In genomic region chr19:14357252-14357651, GRCh38 we compare ENCODE assay signal across 5 cellular contexts. TPM values are rescaled to one million over a fixed set of nuclear protein-coding genes. Genes with fewer than 3 reads are reported as not detected.
DNase-seq lines count a peak whose midpoint lies in the region; TF ChIP-seq lines count a peak whose summit lies in the region.
"Not testable (repeated sequence)": the region's sequence is repeated elsewhere in the genome, so short reads cannot be mapped to it uniquely, and the experiment has no call there.

No MANE protein-coding gene starts in this region.

- H3K4me3 Mint-ChIP-seq in activated CD4-positive, alpha-beta T cell treated with anti-CD3 and anti-CD28 coated beads, Interleukin-2, amount 10 ng/mL, durations not matched to agents 7 days and 5 days; activated T-cell treated with anti-CD3 and anti-CD28 coated beads, Interleukin-2, amount 50 U/mL, for 24 hours: not testable (repeated sequence)
- H3K4me3 Mint-ChIP-seq in immature natural killer cell, result peak overlapping the region in 3 of 5 donors; percentile 6 to 35 (median 17)

- peak overlapping the region; percentile 92; the same call in 1 of the 2 replicates for H2AFZ ChIP-seq in OCI-LY7 (ENCODE audit: low read length)

- not testable (repeated sequence) for H3K79me2 ChIP-seq in DOHH2 (ENCODE audit: control insufficient read depth, low read length); OCI-LY7 (ENCODE audit: insufficient read depth, low read depth, low read length)

- DNase-seq in OCI-LY7 (ENCODE audit: low spot score); activated CD4-positive, alpha-beta T cell treated with anti-CD3 and anti-CD28 coated beads, Interleukin-2, amount 10 ng/mL, durations not matched to agents 7 days and 5 days; activated T-cell treated with anti-CD3 and anti-CD28 coated beads, Interleukin-2, amount 50 U/mL, for 24 hours; immature natural killer cell: not testable (repeated sequence)

- POLR2A ChIA-PET in OCI-LY7 (lab: Charles Lee), result interaction anchor here (1.0 kb wide), 2 partner anchors 21 to 61 kb away, joined by 4 to 7 read pairs; no protein-coding TSS in a partner anchor
- POLR2A ChIA-PET in activated CD4-positive, alpha-beta T cell treated with anti-CD3 and anti-CD28 coated beads, Interleukin-2, amount 10 ng/mL, durations not matched to agents 7 days and 5 days (lab: Charles Lee), result not testable (repeated sequence)

- H3K4me2 ChIP-seq in DOHH2 (ENCODE audit: low read length) (peak overlapping the region; percentile 32), OCI-LY7 (ENCODE audit: low read length) (0 out of 2 replicates have a peak overlapping the region, but pooled peaks have one; percentile 25)

- not testable (repeated sequence) for H3K9me2 ChIP-seq in DOHH2 (replicated peaks; ENCODE audit: control insufficient read depth, low read length); OCI-LY7 (ENCODE audit: insufficient read depth, low read length)

- not testable (repeated sequence) for H4K20me1 ChIP-seq in DOHH2 (ENCODE audit: control insufficient read depth, insufficient read depth, low read depth, low read length); OCI-LY7 (ENCODE audit: insufficient read depth, low read length)

- BruUV-seq in OCI-LY7 (replicated peaks; lab: Mats Ljungman, UMichigan), result not testable (repeated sequence)

- H3K27me3 ChIP-seq in DOHH2 (ENCODE audit: control insufficient read depth, low read length), result not testable (repeated sequence)

- H3K9me3 Mint-ChIP-seq in activated CD4-positive, alpha-beta T cell treated with anti-CD3 and anti-CD28 coated beads, Interleukin-2, amount 10 ng/mL, durations not matched to agents 7 days and 5 days; activated T-cell treated with anti-CD3 and anti-CD28 coated beads, Interleukin-2, amount 50 U/mL, for 24 hours; immature natural killer cell: not testable (repeated sequence)

- 0 out of 2 replicates have a peak overlapping the region, but pooled peaks have one; percentile 4 for H3K27ac ChIP-seq in DOHH2 (ENCODE audit: low read depth, low read length)
- H3K27ac ChIP-seq in OCI-LY7 (ENCODE audit: low read depth, low read length, poor library complexity, severe bottlenecking), result not testable (repeated sequence)

- peak overlapping the region; percentile 57 for H3K27ac Mint-ChIP-seq in activated CD4-positive, alpha-beta T cell treated with anti-CD3 and anti-CD28 coated beads, Interleukin-2, amount 10 ng/mL, durations not matched to agents 7 days and 5 days
- peak overlapping the region; percentile 37 for H3K27ac Mint-ChIP-seq in activated T-cell treated with anti-CD3 and anti-CD28 coated beads, Interleukin-2, amount 50 U/mL, for 24 hours
- H3K27ac Mint-ChIP-seq in immature natural killer cell, result peak overlapping the region in 4 of 6 donors; percentile 45 to 98 (median 60)

- TF ChIP-seq CTCF in DOHH2 (IDR thresholded peaks at IDR 0.05; ENCODE audit: low read depth, low read length, poor library complexity, severe bottlenecking); OCI-LY7 (conservative IDR thresholded peaks at IDR 0.05; ENCODE audit: low read length): not testable (repeated sequence)

- peaks cover 60% of the 10 kb centered on the region for H3K4me1 ChIP-seq in DOHH2 (ENCODE audit: control insufficient read depth, low read length)
- peaks cover 53% of the 10 kb centered on the region for H3K4me1 ChIP-seq in OCI-LY7 (ENCODE audit: insufficient read depth, low read length, poor library complexity, severe bottlenecking)

- H3K36me3 Mint-ChIP-seq in activated CD4-positive, alpha-beta T cell treated with anti-CD3 and anti-CD28 coated beads, Interleukin-2, amount 10 ng/mL, durations not matched to agents 7 days and 5 days (ENCODE audit: low read depth); activated T-cell treated with anti-CD3 and anti-CD28 coated beads, Interleukin-2, amount 50 U/mL, for 24 hours (ENCODE audit: low read depth); immature natural killer cell: not testable (repeated sequence)

- intact Hi-C loops in OCI-LY7 (cut with micrococcal nuclease; ENCODE audit: unreplicated experiment), result not testable (repeated sequence)

- CTCF ChIA-PET in OCI-LY7 (lab: Charles Lee; ENCODE audit: unreplicated experiment), result interaction anchor here (0.6 kb wide), 1 partner anchor 143 kb away, joined by 3 read pairs; no protein-coding TSS in a partner anchor
- CTCF ChIA-PET in activated CD4-positive, alpha-beta T cell treated with anti-CD3 and anti-CD28 coated beads, Interleukin-2, amount 10 ng/mL, durations not matched to agents 7 days and 5 days (lab: Charles Lee), result interaction anchor here (0.6 to 4.7 kb wide), 4 partner anchors 9 to 1641 kb away, joined by 3 to 20 read pairs (median 14); partner anchors contain the start of gene ASF1B

- not testable (repeated sequence) for H3K27me3 Mint-ChIP-seq in activated CD4-positive, alpha-beta T cell treated with anti-CD3 and anti-CD28 coated beads, Interleukin-2, amount 10 ng/mL, durations not matched to agents 7 days and 5 days; activated T-cell treated with anti-CD3 and anti-CD28 coated beads, Interleukin-2, amount 50 U/mL, for 24 hours; immature natural killer cell (ENCODE audit: low read depth in 3 of 3)

- not testable (repeated sequence) for H3K9me3 ChIP-seq in DOHH2 (ENCODE audit: control insufficient read depth, insufficient read depth, low read length); OCI-LY7 (ENCODE audit: low read length)

- not testable (repeated sequence) for H3K4me3 ChIP-seq in DOHH2 (ENCODE audit: low read length); OCI-LY7 (ENCODE audit: low read depth, low read length, poor library complexity, severe bottlenecking)

- H3K4me1 Mint-ChIP-seq in activated CD4-positive, alpha-beta T cell treated with anti-CD3 and anti-CD28 coated beads, Interleukin-2, amount 10 ng/mL, durations not matched to agents 7 days and 5 days, result peaks cover 44% of the 10 kb centered on the region
- H3K4me1 Mint-ChIP-seq in activated T-cell treated with anti-CD3 and anti-CD28 coated beads, Interleukin-2, amount 50 U/mL, for 24 hours (ENCODE audit: low read depth), result peaks cover 43% of the 10 kb centered on the region
- H3K4me1 Mint-ChIP-seq in immature natural killer cell, result peaks cover 46 to 51% of the 10 kb centered on the region in 2 donors

- not testable (repeated sequence) for H3F3A ChIP-seq in DOHH2 (ENCODE audit: control insufficient read depth, insufficient read depth)

- not testable (repeated sequence) for H3K36me3 ChIP-seq in DOHH2 (ENCODE audit: control insufficient read depth, low read length); OCI-LY7 (ENCODE audit: insufficient read depth, low read length)

RNA-seq across cellular contexts. Expression of gene ADGRE5, which starts 24.0 kb away (rescaled TPM):
- total RNA-seq in OCI-LY7 (2014; rRNA removed; shearing (Covaris generic)), result 12.5 and 13.8 TPM in 2 replicates
- total RNA-seq in OCI-LY7 (2022), result 47.5 and 48.7 TPM in 2 replicates
- total RNA-seq in activated CD4-positive, alpha-beta T cell treated with anti-CD3 and anti-CD28 coated beads, Interleukin-2, amount 10 ng/mL, durations not matched to agents 7 days and 5 days, result 100 to 1,000 TPM; 304 to 310 TPM
- polyA plus RNA-seq in immature natural killer cell, result 100 to 1,000 TPM; 360 to 783 (median 485) TPM

Comparison
In these comparisons a context has a peak if more than half of its experiments do, and no peak if none do; other contexts are left out.
1. RNA of gene ADGRE5, which starts 24.0 kb away (total RNA-seq): 304 to 310 TPM in activated CD4-positive, alpha-beta T cell treated with anti-CD3 and anti-CD28 coated beads, Interleukin-2, amount 10 ng/mL, durations not matched to agents 7 days and 5 days; 12.5 to 48.7 TPM in OCI-LY7; every median in the first group is over 4 times any median in the second.
2. Peak in every context shown above with its lines, with median percentiles within 50 percentile points of each other: H3K27ac Mint-ChIP-seq.